Comparison of ENCODE assay signal across 14 cellular contexts in the genomic region with DNA sequence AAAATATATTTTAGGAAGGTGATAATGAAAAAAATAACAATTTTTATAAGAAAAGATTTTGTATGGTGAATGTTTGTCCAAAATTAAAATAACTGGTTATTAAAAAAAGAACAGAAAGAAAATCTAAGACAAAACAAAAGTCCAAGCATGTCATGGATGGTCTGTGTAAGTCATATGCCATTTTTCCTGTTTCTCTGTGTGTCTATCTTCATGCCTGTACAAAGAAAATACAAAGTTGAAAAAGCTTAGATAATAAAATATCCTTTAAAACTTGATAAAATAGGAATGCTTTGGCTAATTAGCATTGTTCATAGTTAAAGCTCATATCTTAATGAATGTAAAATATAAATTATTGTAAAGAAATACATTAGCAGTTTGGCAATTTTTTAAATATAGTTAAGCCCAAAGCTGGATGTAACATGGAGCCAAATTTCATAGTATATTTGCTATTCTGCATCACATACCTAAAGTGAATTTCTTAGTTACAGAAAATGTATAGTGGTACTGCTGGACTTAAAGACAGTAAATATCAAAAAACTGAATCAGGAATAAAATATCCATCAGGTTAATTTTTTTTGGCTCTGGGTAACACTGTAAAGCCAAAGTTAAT.
A peak's percentile ranks its signal among the peaks of the same experiment; 100 is the strongest.
DNase-seq lines count a peak whose midpoint lies in the region; ATAC-seq and TF ChIP-seq lines count a peak whose summit lies in the region.
"Had no signal": no experiment of that assay in that cellular context is flagged by ENCODE, and none has a peak within 500 bp of the region (broad histone marks: within the 10 kb centered on the region; RNA-seq: fewer than 3 reads in every experiment).

No MANE protein-coding gene starts in this region.

- H4K20me1 ChIP-seq in GM23338 (replicated peaks; ENCODE audit: insufficient read depth) = no peaks in the 10 kb centered on the region
- H4K20me1 ChIP-seq in PC-3 (ENCODE audit: low read length) = no peaks in the 10 kb centered on the region

- TF ChIP-seq CTCF in GM23338 (conservative IDR thresholded peaks at IDR 0.05; ENCODE audit: low read depth in 2 of 2) (no peak), PC-3 (conservative IDR thresholded peaks at IDR 0.05; ENCODE audit: low read depth, low read length) (no peak)

- intact Hi-C loops in PC-3 (cut with micrococcal nuclease) = loop anchor here (10.0 kb wide), 3 partner anchors 535 to 1255 kb away; no protein-coding TSS in a partner anchor

- no peak overlapping the region for H3K4me2 ChIP-seq in GM23338
- H3K4me2 ChIP-seq in PC-3 (ENCODE audit: low read length) = no peak overlapping the region

- H3K9me2 ChIP-seq in GM23338 (ENCODE audit: insufficient read depth) (no peaks in the 10 kb centered on the region), PC-3 (replicated peaks; ENCODE audit: low read length) (no peaks in the 10 kb centered on the region)

- in situ Hi-C loops in KBM-7 (cut with MboI; ENCODE audit: low pct_unique_long_range_greater_than_20kb, low sequenced_read_pairs) = no loop called here

- H3K4me1 Mint-ChIP-seq in GM23338 = no peaks in the 10 kb centered on the region
- H3K4me1 Mint-ChIP-seq: CD14-positive monocyte had no signal

- H3K27me3 ChIP-seq in GM23338 (ENCODE audit: insufficient read depth) (no peaks in the 10 kb centered on the region), PC-3 (ENCODE audit: low read length) (no peaks in the 10 kb centered on the region)
- H3K27me3 ChIP-seq: SJSA1 had no signal

- peak; percentile 20 for DNase-seq in GM23338 (ENCODE audit: low spot score)
- peak; percentile 19 for DNase-seq in KBM-7
- peak; percentile 28 for DNase-seq in PC-3
- DNase-seq in left kidney (ENCODE audit: low read depth, low spot score) = peak; percentile 25
- no peak for DNase-seq in activated CD8-positive, alpha-beta memory T cell treated with anti-CD3 and anti-CD28 coated beads, Interleukin-2, amount 50 U/mL, for 4 hours
- DNase-seq in anterior cingulate cortex (lab: John Stamatoyannopoulos, UW) = no peak
- DNase-seq: GF-D8, NCI-H187, NCI-H2227 treated with DMSO at 0.1 percent for 48 hours, NCI-H524, SW 1271 had no signal

- no peaks in the 10 kb centered on the region for H3F3A ChIP-seq in GM23338 (replicated peaks; ENCODE audit: low read depth)
- H3F3A ChIP-seq in PC-3 (ENCODE audit: low read length, unreplicated experiment) = no peaks in the 10 kb centered on the region

- no peaks in the 10 kb centered on the region for H3K27me3 Mint-ChIP-seq in GM23338 (ENCODE audit: insufficient read depth, low read depth, poor library complexity)

- H3K79me2 ChIP-seq in GM23338 (replicated peaks; ENCODE audit: insufficient read depth) = no peaks in the 10 kb centered on the region
- no peaks in the 10 kb centered on the region for H3K79me2 ChIP-seq in PC-3 (ENCODE audit: low read length)

- H2AFZ ChIP-seq in GM23338 = no peak overlapping the region
- no peak overlapping the region for H2AFZ ChIP-seq in PC-3 (ENCODE audit: low read length)

- H3K36me3 Mint-ChIP-seq in GM23338 (ENCODE audit: low read depth) = peaks cover 60% of the 10 kb centered on the region
- H3K36me3 Mint-ChIP-seq: CD14-positive monocyte had no signal

- POLR2A ChIA-PET in PC-3 (lab: Charles Lee; ENCODE audit: unreplicated experiment) = no interaction called here

- BruUV-seq in PC-3 (replicated peaks; lab: Mats Ljungman, UMichigan) = no TSS peak

- ATAC-seq in GM23338 (no peak), PC-3 (no peak), esophagus mucosa (no peak)

- H3K9me3 ChIP-seq in PC-3 (ENCODE audit: low read length) = peaks cover 60% of the 10 kb centered on the region

- H3K9ac ChIP-seq in PC-3 (ENCODE audit: low read length) = no peak overlapping the region

- peaks cover 18% of the 10 kb centered on the region for H3K36me3 ChIP-seq in GM23338 (ENCODE audit: insufficient read depth)
- H3K36me3 ChIP-seq in PC-3 (ENCODE audit: low read depth, low read length) = 0 out of 2 replicates have a peak, but pooled peaks cover 3% of the 10 kb centered on the region
- H3K36me3 ChIP-seq: SJSA1 had no signal

- H3K27ac ChIP-seq in GM23338 (ENCODE audit: low read depth) = no peak overlapping the region
- H3K27ac ChIP-seq in PC-3 (ENCODE audit: low read length) = no peak overlapping the region
- H3K27ac ChIP-seq: SJSA1 had no signal

- no peak overlapping the region for H3K27ac Mint-ChIP-seq in GM23338
- H3K27ac Mint-ChIP-seq: CD14-positive monocyte had no signal

- H3K4me3 ChIP-seq in GM23338 (no peak overlapping the region), PC-3 (ENCODE audit: low read length) (no peak overlapping the region)
- H3K4me3 ChIP-seq: SJSA1 had no signal

- H3K4me1 ChIP-seq in GM23338 (ENCODE audit: insufficient read depth) = no peaks in the 10 kb centered on the region
- no peaks in the 10 kb centered on the region for H3K4me1 ChIP-seq in PC-3 (ENCODE audit: insufficient read depth, low read length)
- H3K4me1 ChIP-seq: SJSA1 had no signal

- H3K4me3 Mint-ChIP-seq in GM23338 = no peak overlapping the region
- H3K4me3 Mint-ChIP-seq: CD14-positive monocyte had no signal

- CTCF ChIA-PET in PC-3 (lab: Charles Lee) = no interaction called here

- H3K9me3 Mint-ChIP-seq in GM23338 = peaks cover 84% of the 10 kb centered on the region

TF ChIP-seq in GM23338, 12 proteins besides CTCF, POLR2A, EP300 and RAD21 (continues in another document):
- TF ChIP-seq EZH2phosphoT487 (IDR thresholded peaks at IDR 0.05; ENCODE audit: unreplicated experiment) (no peak), EZH2 (IDR thresholded peaks at IDR 0.05; ENCODE audit: low read depth, unreplicated experiment) (no peak), ZNF331 (CRISPR knock-in tag; IDR thresholded peaks at IDR 0.05; ENCODE audit: low read depth) (no peak), JUNB (IDR thresholded peaks at IDR 0.05; ENCODE audit: unreplicated experiment) (no peak), POLR2AphosphoS5 (IDR thresholded peaks at IDR 0.05; ENCODE audit: low read depth) (no peak), STAT1 (IDR thresholded peaks at IDR 0.05; ENCODE audit: unreplicated experiment) (no peak), REST (IDR thresholded peaks at IDR 0.05; ENCODE audit: unreplicated experiment) (no peak)

Comparison
In these comparisons a context has a peak if more than half of its experiments do, and no peak if none do; other contexts are left out.
1. DNase-seq: peak in GM23338 (single experiment), KBM-7 (single experiment), PC-3 (single experiment) and left kidney (single experiment); none in activated CD8-positive, alpha-beta memory T cell treated with anti-CD3 and anti-CD28 coated beads, Interleukin-2, amount 50 U/mL, for 4 hours (single experiment) and anterior cingulate cortex (0 of 58).